Comparison of ENCODE assay signal across 1 cellular context in the genomic region with DNA sequence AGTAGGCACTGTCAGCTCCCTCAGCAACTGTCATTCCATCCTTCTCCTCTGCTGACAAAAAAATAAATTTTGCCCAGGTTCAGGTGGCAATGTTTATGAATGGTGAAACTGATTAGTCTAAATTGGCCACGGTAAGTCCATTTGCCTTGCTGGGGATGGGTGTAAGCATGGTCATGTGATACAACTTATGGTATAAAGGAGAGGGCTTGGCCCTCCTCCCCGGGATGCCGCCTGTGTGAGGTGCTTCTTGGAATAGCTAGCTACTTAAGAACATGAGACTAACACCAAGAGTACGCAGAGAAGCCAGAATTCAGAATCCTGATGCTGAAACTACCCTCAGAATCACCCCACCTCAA.
TF ChIP-seq lines count a peak whose summit lies in the region.

No MANE protein-coding gene starts in this region.

TF ChIP-seq in SK-N-SH treated with all-trans-retinoic acid at 6 μM for 48 hours, 23 proteins besides CTCF, POLR2A, EP300 and RAD21 (continued from another document):
- TF ChIP-seq, protein P1, sequence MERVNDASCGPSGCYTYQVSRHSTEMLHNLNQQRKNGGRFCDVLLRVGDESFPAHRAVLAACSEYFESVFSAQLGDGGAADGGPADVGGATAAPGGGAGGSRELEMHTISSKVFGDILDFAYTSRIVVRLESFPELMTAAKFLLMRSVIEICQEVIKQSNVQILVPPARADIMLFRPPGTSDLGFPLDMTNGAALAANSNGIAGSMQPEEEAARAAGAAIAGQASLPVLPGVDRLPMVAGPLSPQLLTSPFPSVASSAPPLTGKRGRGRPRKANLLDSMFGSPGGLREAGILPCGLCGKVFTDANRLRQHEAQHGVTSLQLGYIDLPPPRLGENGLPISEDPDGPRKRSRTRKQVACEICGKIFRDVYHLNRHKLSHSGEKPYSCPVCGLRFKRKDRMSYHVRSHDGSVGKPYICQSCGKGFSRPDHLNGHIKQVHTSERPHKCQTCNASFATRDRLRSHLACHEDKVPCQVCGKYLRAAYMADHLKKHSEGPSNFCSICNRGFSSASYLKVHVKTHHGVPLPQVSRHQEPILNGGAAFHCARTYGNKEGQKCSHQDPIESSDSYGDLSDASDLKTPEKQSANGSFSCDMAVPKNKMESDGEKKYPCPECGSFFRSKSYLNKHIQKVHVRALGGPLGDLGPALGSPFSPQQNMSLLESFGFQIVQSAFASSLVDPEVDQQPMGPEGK (CRISPR knock-in tag; IDR thresholded peaks at IDR 0.05; ENCODE audit: borderline replicate concordance) = no peak
- TF ChIP-seq, protein P2, sequence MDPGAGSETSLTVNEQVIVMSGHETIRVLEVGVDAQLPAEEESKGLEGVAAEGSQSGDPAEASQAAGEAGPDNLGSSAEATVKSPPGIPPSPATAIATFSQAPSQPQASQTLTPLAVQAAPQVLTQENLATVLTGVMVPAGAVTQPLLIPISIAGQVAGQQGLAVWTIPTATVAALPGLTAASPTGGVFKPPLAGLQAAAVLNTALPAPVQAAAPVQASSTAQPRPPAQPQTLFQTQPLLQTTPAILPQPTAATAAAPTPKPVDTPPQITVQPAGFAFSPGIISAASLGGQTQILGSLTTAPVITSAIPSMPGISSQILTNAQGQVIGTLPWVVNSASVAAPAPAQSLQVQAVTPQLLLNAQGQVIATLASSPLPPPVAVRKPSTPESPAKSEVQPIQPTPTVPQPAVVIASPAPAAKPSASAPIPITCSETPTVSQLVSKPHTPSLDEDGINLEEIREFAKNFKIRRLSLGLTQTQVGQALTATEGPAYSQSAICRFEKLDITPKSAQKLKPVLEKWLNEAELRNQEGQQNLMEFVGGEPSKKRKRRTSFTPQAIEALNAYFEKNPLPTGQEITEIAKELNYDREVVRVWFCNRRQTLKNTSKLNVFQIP (CRISPR knock-in tag; IDR thresholded peaks at IDR 0.05; ENCODE audit: borderline replicate concordance, low read depth) = no peak
- no peak for TF ChIP-seq ESRRG (CRISPR knock-in tag; IDR thresholded peaks at IDR 0.05)
TF ChIP-seq in SK-N-SH treated with all-trans-retinoic acid at 6 μM for 48 hours: peak in this region for 0.
